Comparison of ENCODE assay signal across 8 cellular contexts in the genomic region with DNA sequence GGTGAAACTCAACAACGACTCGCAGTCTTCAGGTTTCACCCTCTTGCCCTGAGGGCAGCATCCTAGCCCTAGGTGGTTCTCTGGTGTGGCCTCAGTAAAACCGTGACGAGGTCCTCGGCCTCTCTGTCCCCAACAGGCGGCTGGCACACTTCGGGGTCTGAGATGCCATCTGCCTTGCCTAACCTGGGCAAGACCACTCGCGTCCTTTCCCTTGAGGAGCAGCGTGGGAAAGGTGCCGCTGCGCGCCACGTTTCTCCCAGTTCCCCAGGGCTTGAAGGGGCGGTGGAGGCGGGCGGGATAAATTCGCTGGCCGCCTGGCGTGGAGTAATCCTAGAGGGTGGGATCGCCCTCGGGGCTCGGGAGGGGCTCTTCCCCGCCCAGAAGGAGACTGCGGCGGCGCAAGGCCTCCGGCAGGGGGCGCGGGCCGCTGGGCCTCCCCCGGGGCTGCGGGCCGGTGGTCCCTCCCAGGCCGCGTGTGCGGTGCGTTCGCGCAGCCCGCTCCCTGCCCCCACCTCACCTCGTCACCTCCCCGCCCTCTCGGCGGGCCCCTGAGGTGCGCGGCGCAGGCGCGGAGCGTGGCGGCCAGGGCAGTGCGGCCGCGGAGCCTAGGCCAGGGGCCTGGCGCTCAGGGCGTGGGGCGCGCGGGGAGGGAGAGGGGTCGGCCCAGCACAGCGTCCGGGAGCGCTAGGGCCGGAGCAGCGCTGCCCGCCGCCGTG. TPM values are rescaled to one million over a fixed set of nuclear protein-coding genes. Genes with fewer than 3 reads are reported as not detected.
DNase-seq lines count a peak whose midpoint lies in the region; ATAC-seq and TF ChIP-seq lines count a peak whose summit lies in the region.

A gene with protein sequence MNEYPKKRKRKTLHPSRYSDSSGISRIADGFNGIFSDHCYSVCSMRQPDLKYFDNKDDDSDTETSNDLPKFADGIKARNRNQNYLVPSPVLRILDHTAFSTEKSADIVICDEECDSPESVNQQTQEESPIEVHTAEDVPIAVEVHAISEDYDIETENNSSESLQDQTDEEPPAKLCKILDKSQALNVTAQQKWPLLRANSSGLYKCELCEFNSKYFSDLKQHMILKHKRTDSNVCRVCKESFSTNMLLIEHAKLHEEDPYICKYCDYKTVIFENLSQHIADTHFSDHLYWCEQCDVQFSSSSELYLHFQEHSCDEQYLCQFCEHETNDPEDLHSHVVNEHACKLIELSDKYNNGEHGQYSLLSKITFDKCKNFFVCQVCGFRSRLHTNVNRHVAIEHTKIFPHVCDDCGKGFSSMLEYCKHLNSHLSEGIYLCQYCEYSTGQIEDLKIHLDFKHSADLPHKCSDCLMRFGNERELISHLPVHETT (plus strand): TSS at position 551 of the 716 bp plus-strand sequence. CDS start 5,263 bp downstream, outside the sequence.

- peak within 1 kb of the TSS; percentile 90 for H3K4me3 Mint-ChIP-seq in natural killer cell

- peaks cover 37% of the 10 kb centered on the region for H3K4me1 ChIP-seq in DND-41 (ENCODE audit: insufficient read depth, low read length)
- peaks cover 0 to 20% (median 4%) of the 10 kb centered on the region in 4 donors for H3K4me1 ChIP-seq in Peyer's patch
- peaks cover 7% of the 10 kb centered on the region for H3K4me1 ChIP-seq in fibroblast of lung (ENCODE audit: control insufficient read depth, extremely low read depth, insufficient read depth, low read length)

- peak within 1 kb of the TSS; percentile 92 to 94 for H3K27ac Mint-ChIP-seq in natural killer cell

- peak within 1 kb of the TSS; percentile 33 to 86 for H3K4me3 ChIP-seq in DND-41 (ENCODE audit: low read depth in 1 of 2, low read length in 2 of 2)
- H3K4me3 ChIP-seq in Peyer's patch = peak within 1 kb of the TSS; percentile 87 to 98 (median 92)
- H3K4me3 ChIP-seq in fibroblast of lung (replicated peaks in 1 of 4; ENCODE audit: control extremely low read depth in 1 of 4, insufficient read depth in 1 of 4, low read depth in 3 of 4, low read length in 4 of 4) = peak within 1 kb of the TSS; percentile 55 to 93 (median 82)

- H3K9me3 Mint-ChIP-seq in natural killer cell = no peaks in the 10 kb centered on the region

- H3K27me3 Mint-ChIP-seq in natural killer cell (ENCODE audit: low read depth in 2 of 2) = no peaks in the 10 kb centered on the region

- H4K20me1 ChIP-seq in DND-41 (ENCODE audit: insufficient read depth, low read length) (peaks cover 15% of the 10 kb centered on the region; the same call in 1 of the 2 replicates), fibroblast of lung (ENCODE audit: control insufficient read depth, extremely low read depth, insufficient read depth, low read length) (no peaks in the 10 kb centered on the region)

- H3K4me1 Mint-ChIP-seq in natural killer cell = peaks cover 29% of the 10 kb centered on the region in 2 donors

- H3K9me3 ChIP-seq in DND-41 (ENCODE audit: insufficient read depth, low read length, severe bottlenecking) (no peaks in the 10 kb centered on the region), Peyer's patch (no peaks in the 10 kb centered on the region), fibroblast of lung (ENCODE audit: control insufficient read depth, insufficient read depth, low read depth, low read length) (no peaks in the 10 kb centered on the region)

- no peaks in the 10 kb centered on the region for H3K36me3 Mint-ChIP-seq in natural killer cell

- H2AFZ ChIP-seq in DND-41 (ENCODE audit: low read depth, low read length) (peak within 1 kb of the TSS; percentile 89), fibroblast of lung (ENCODE audit: low read length) (peak within 1 kb of the TSS; percentile 56)

- no peaks in the 10 kb centered on the region for H3K27me3 ChIP-seq in DND-41 (ENCODE audit: insufficient read depth, low read length, poor library complexity)
- no peaks in the 10 kb centered on the region for H3K27me3 ChIP-seq in Peyer's patch
- H3K27me3 ChIP-seq in fibroblast of lung (ENCODE audit: control insufficient read depth, insufficient read depth, low read length) = no peaks in the 10 kb centered on the region

- H3K36me3 ChIP-seq in DND-41 (ENCODE audit: insufficient read depth, low read length) (peaks cover 31% of the 10 kb centered on the region), Peyer's patch (peaks cover 0 to 3% (median 0%) of the 10 kb centered on the region in 3 donors), fibroblast of lung (ENCODE audit: control insufficient read depth, insufficient read depth, low read length) (no peaks in the 10 kb centered on the region)

- H3K9ac ChIP-seq in DND-41 (ENCODE audit: low read depth, low read length) = peak within 1 kb of the TSS; percentile 94
- peak within 1 kb of the TSS; percentile 88 for H3K9ac ChIP-seq in fibroblast of lung (ENCODE audit: insufficient read depth, low read length)

- intact Hi-C loops in natural killer cell (cut with micrococcal nuclease) = loop anchor here (1.0 kb wide), 3 partner anchors 25 to 240 kb away; a partner anchor contains a TSS

- DNase-seq in DND-41 = peak; percentile 86
- DNase-seq in KBM-7 = peak; percentile 89
- DNase-seq in Peyer's patch = peak; percentile 81 to 92 (median 84)
- DNase-seq in activated T-helper 1 cell treated with Interleukin-2 at 50 U/mL for 16 hours (ENCODE audit: low read depth) = peak; percentile 81
- peak; percentile 85 to 86 for DNase-seq in fibroblast of lung (ENCODE audit: low read depth in 2 of 2)
- peak; percentile 85 for DNase-seq in natural killer cell
- peak; percentile 82 for DNase-seq in stimulated activated naive CD4-positive, alpha-beta T cell treated with Interleukin-2 at 50 U/mL for 16 hours (lab: John Stamatoyannopoulos, UW)

- H3K4me2 ChIP-seq in DND-41 (ENCODE audit: insufficient read depth, low read length) (peak within 1 kb of the TSS; percentile 79), fibroblast of lung (ENCODE audit: extremely low read depth, insufficient read depth, low read length) (peak within 1 kb of the TSS; percentile 94)

- peak in 1 of 2 donors; percentile 33 for TF ChIP-seq POLR2A in Peyer's patch (IDR thresholded peaks at IDR 0.05)

- in situ Hi-C loops in KBM-7 (cut with MboI; ENCODE audit: low pct_unique_long_range_greater_than_20kb, low sequenced_read_pairs) = loop anchor here (25.0 kb wide), 3 partner anchors 185 to 885 kb away; a partner anchor contains a TSS

- H3K79me2 ChIP-seq in DND-41 (ENCODE audit: insufficient read depth, low read length) (peaks cover 48% of the 10 kb centered on the region), fibroblast of lung (ENCODE audit: control insufficient read depth, insufficient read depth, low read length) (peaks cover 44% of the 10 kb centered on the region)

- peak within 1 kb of the TSS; percentile 85 for H3K27ac ChIP-seq in DND-41 (ENCODE audit: low read length)
- H3K27ac ChIP-seq in Peyer's patch = peak within 1 kb of the TSS; percentile 93 to 96 (median 95)
- peak within 1 kb of the TSS; percentile 93 for H3K27ac ChIP-seq in fibroblast of lung (ENCODE audit: insufficient read depth, low read length)

- peak; percentile 86 for ATAC-seq in DND-41 (ENCODE audit: insufficient read depth, low read depth)
- ATAC-seq in GM21717 (IDR thresholded peaks at IDR 0.05; ENCODE audit: unreplicated experiment) = peak; percentile 73
- ATAC-seq in natural killer cell = peak; percentile 88 to 96 (median 89)

- peak; percentile 77 for TF ChIP-seq CTCF in DND-41 (IDR thresholded peaks at IDR 0.05; ENCODE audit: borderline replicate concordance, extremely low read depth, low read length, poor library complexity, severe bottlenecking)
- TF ChIP-seq CTCF in Peyer's patch (IDR thresholded peaks at IDR 0.05) = peak; percentile 75 to 84 (median 82)
- peak; percentile 41 to 57 for TF ChIP-seq CTCF in fibroblast of lung (conservative IDR thresholded peaks at IDR 0.05 in 1 of 2, IDR thresholded peaks at IDR 0.05 in 1 of 2; ENCODE audit: low read depth in 1 of 2, low read length in 2 of 2)
- peak; percentile 80 for TF ChIP-seq CTCF in natural killer cell (IDR thresholded peaks at IDR 0.05)

RNA-seq across cellular contexts. Expression of the gene that starts here (rescaled TPM):
- total RNA-seq in Peyer's patch (10 to 100 TPM; 24.0 to 51.2 (median 29.8) TPM), fibroblast of lung (41.1 and 49.3 TPM in 2 replicates), natural killer cell (10 to 100 TPM; 51.8 to 54.5 (median 53.5) TPM)
- polyA plus RNA-seq in fibroblast of lung = 24.9 and 28.4 TPM in 2 replicates
- polyA plus RNA-seq in fibroblast of lung (2012) = 26.5 and 26.8 TPM in 2 replicates
- polyA minus RNA-seq in fibroblast of lung (ENCODE audit: low replicate concordance) = 4.8 and 8.7 TPM in 2 replicates

Comparison
In these comparisons a context has a peak if more than half of its experiments do, and no peak if none do; other contexts are left out.
1. Peak in every context shown above with its lines: DNase-seq, ATAC-seq, H3K4me3 ChIP-seq and H3K27ac ChIP-seq.